In the genomic region with DNA sequence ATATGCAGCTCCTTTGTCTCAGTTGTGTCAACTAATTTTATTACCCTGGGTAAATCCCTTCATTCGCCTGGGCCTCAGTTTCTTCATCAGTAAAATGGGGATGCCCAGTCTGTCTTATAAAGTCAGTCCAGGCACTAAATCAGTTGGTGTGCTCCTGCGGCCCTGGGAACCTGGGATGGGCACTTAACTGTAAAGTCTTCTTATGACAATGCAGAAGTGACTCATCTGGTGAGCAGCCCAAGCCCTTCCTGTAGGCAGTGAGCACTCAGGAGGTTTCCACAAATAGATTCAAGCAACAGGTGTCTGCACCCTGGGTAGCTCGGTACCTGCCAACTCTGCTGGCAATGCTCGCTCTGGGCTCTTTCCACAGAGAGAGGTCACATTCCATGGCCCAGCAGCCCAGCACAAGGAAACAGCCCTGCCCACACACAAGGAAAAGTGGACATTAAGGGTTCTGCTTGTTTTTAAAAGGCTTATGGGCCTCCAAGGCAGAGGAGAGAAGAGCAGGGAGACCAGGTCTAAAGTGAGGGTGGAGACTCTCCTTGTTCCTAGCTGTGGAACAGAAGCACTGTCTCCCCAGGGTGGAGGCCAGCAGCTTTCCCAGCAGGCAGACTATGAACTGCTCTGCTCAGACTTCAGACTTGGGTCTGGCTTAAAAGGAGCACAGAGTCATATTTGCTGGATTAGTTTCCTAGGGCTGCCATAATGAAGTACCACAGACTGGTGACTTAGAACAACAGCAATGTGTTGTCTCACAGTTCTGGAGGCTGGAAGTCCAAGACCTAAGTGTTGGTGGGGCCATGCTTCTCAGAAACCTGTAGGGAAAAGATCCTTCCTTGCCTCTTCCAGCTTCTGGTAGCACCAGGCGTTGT, we compare ENCODE assay signal across 8 cellular contexts.
DNase-seq lines count a peak whose midpoint lies in the region; ATAC-seq and TF ChIP-seq lines count a peak whose summit lies in the region.

No MANE protein-coding gene starts in this region.

- H3K36me3 Mint-ChIP-seq in HFFc6 (ENCODE audit: low read depth) (no peaks in the 10 kb centered on the region), type B pancreatic cell (no peaks in the 10 kb centered on the region)

- no peaks in the 10 kb centered on the region for H3K27me3 ChIP-seq in spleen (replicated peaks in 1 of 7)

- H3K4me3 ChIP-seq in fibroblast of mammary gland (ENCODE audit: control insufficient read depth, low read depth, low read length) = no peak overlapping the region
- no peak overlapping the region for H3K4me3 ChIP-seq in spleen

- intact Hi-C loops in spleen (cut with DNase I; ENCODE audit: low total_unique reads) = no loop called here

- no peaks in the 10 kb centered on the region for H3K9me3 ChIP-seq in spleen

- peak; percentile 77 for ATAC-seq in GM18520 (IDR thresholded peaks at IDR 0.05; ENCODE audit: unreplicated experiment)

- peak overlapping the region in 1 of 8 donors; percentile 38 for H3K27ac ChIP-seq in spleen

- H3K27ac Mint-ChIP-seq in HFFc6 (peak overlapping the region; percentile 81), type B pancreatic cell (peak overlapping the region; percentile 77)

- no peak for TF ChIP-seq POLR2A in spleen (IDR thresholded peaks at IDR 0.05)

- TF ChIP-seq CTCF in HFFc6 (IDR thresholded peaks at IDR 0.05) = no peak
- TF ChIP-seq CTCF in fibroblast of mammary gland (conservative IDR thresholded peaks at IDR 0.05; ENCODE audit: control insufficient read depth, insufficient read depth, low read depth, low read length) = no peak
- no peak for TF ChIP-seq CTCF in type B pancreatic cell (conservative IDR thresholded peaks at IDR 0.05)
- no peak for TF ChIP-seq CTCF in spleen (IDR thresholded peaks at IDR 0.05 in 8 of 11, conservative IDR thresholded peaks at IDR 0.05 in 3 of 11)

- H3K4me1 Mint-ChIP-seq in HFFc6 (ENCODE audit: low read depth) = peaks cover 40% of the 10 kb centered on the region
- peaks cover 11% of the 10 kb centered on the region for H3K4me1 Mint-ChIP-seq in type B pancreatic cell (ENCODE audit: unreplicated experiment)

- DNase-seq in HFFc6 (peak; percentile 75), NCI-H2029 (lab: John Stamatoyannopoulos, UW) (peak; percentile 84), fibroblast of mammary gland (ENCODE audit: low read depth) (peak; percentile 82), type B pancreatic cell (ENCODE audit: extremely low spot score, unreplicated experiment) (no peak), NCI-H2107 treated with DMSO at 0.1 percent for 48 hours (lab: John Stamatoyannopoulos, UW; ENCODE audit: unreplicated experiment) (no peak), NCI-H146 treated with DMSO at 0.1 percent for 48 hours (lab: John Stamatoyannopoulos, UW; ENCODE audit: unreplicated experiment) (no peak), spleen (no peak)

- H3K27me3 Mint-ChIP-seq in HFFc6 (ENCODE audit: insufficient read depth) (peaks cover 5% of the 10 kb centered on the region), type B pancreatic cell (peaks cover 12% of the 10 kb centered on the region)

- no peaks in the 10 kb centered on the region for H3K36me3 ChIP-seq in spleen

- H3K9me3 Mint-ChIP-seq in HFFc6 = no peaks in the 10 kb centered on the region
- H3K9me3 Mint-ChIP-seq in type B pancreatic cell = no peaks in the 10 kb centered on the region

- H3K4me1 ChIP-seq in spleen = peaks cover 0 to 11% (median 3%) of the 10 kb centered on the region in 6 donors

- WGBS in spleen, 5 donors = 57 to 65% (median 64%) methylated on average over 5 of the region's 5 CpGs

- H3K4me3 Mint-ChIP-seq in HFFc6 (peak overlapping the region; percentile 49), type B pancreatic cell (no peak overlapping the region)

Comparison
In these comparisons a context has a peak if more than half of its experiments do, and no peak if none do; other contexts are left out.
1. DNase-seq: peak in HFFc6 (single experiment), NCI-H2029 (single experiment) and fibroblast of mammary gland (single experiment); none in type B pancreatic cell (single experiment), NCI-H2107 treated with DMSO at 0.1 percent for 48 hours (single experiment), NCI-H146 treated with DMSO at 0.1 percent for 48 hours (single experiment) and spleen (single experiment).